11 cellular contexts compared by ENCODE assay signal in the genomic region with DNA sequence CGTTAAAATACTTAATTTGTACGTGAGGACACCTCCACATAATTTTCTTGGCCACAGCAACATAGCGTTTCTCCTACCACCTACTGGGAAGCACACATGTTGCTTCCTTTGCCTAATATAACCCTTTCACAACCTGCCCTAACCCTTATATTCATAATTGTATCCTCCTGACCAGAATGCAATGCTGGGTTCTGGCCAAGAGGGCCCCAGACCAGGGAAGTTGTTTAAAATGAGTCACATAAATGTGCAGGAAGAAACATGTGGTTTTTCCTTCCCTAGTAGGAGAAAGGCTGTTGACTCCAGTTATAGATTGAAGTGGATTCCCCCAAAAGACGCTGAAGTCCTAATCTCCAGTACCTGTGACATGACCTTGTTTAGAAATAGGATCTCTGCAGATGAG.
DNase-seq lines count a peak whose midpoint lies in the region; ATAC-seq, FAIRE-seq and TF ChIP-seq lines count a peak whose summit lies in the region.
"Had no signal": no experiment of that assay in that cellular context is flagged by ENCODE, and none has a peak within 500 bp of the region (broad histone marks: within the 10 kb centered on the region; RNA-seq: fewer than 3 reads in every experiment).

No MANE protein-coding gene starts in this region.

- no peaks in the 10 kb centered on the region for H3K27me3 ChIP-seq in breast epithelium

- intact Hi-C loops in MCF 10A (cut with micrococcal nuclease), result loop anchor here (2.0 kb wide), 1 partner anchor 225 kb away; a partner anchor contains a TSS
- intact Hi-C loops in breast epithelium (cut with DNase I; ENCODE audit: low total_unique reads), result no loop called here

- no peaks in the 10 kb centered on the region for H3K36me3 Mint-ChIP-seq in MCF 10A (ENCODE audit: insufficient read depth, unreplicated experiment)

- H3K4me3 ChIP-seq in breast epithelium, result no peak overlapping the region

- H3K27ac ChIP-seq in breast epithelium, result no peak overlapping the region
- H3K27ac ChIP-seq in RWPE1, result no peak overlapping the region

- no peaks in the 10 kb centered on the region for H3K4me1 ChIP-seq in breast epithelium

- H3K9me3 Mint-ChIP-seq in MCF 10A (ENCODE audit: unreplicated experiment), result no peaks in the 10 kb centered on the region
- H3K9me3 Mint-ChIP-seq: activated CD4-positive, alpha-beta T cell treated with anti-CD3 and anti-CD28 coated beads, Interleukin-2, amount 10 ng/mL, durations not matched to agents 24 days and 14 days had no signal

- H3K4me3 Mint-ChIP-seq in MCF 10A (ENCODE audit: unreplicated experiment), result no peak overlapping the region
- H3K4me3 Mint-ChIP-seq: activated CD4-positive, alpha-beta T cell treated with anti-CD3 and anti-CD28 coated beads, Interleukin-2, amount 10 ng/mL, durations not matched to agents 24 days and 14 days had no signal

- no peaks in the 10 kb centered on the region for H3K27me3 Mint-ChIP-seq in MCF 10A (ENCODE audit: insufficient read depth, unreplicated experiment)

- H3K4me1 Mint-ChIP-seq in MCF 10A (ENCODE audit: insufficient read depth, unreplicated experiment), result peaks cover 21% of the 10 kb centered on the region

- no peaks in the 10 kb centered on the region for H3K36me3 ChIP-seq in breast epithelium

- DNase-seq in MCF 10A (ENCODE audit: unreplicated experiment), result peak; percentile 94
- no peak for DNase-seq in breast epithelium (ENCODE audit: low spot score in 2 of 2)
- DNase-seq in RWPE1 (ENCODE audit: low spot score), result peak; percentile 84
- peak; percentile 89 for DNase-seq in fibroblast of peridontal ligament (ENCODE audit: extremely low read depth)
- DNase-seq in urothelium cell line (ENCODE audit: low spot score), result peak; percentile 61
- DNase-seq in GM10266 (ENCODE audit: extremely low spot score), result no peak
- DNase-seq: activated CD4-positive, alpha-beta T cell treated with anti-CD3 and anti-CD28 coated beads, Interleukin-2, amount 10 ng/mL, durations not matched to agents 24 days and 14 days; activated naive CD4-positive, alpha-beta T cell treated with Interleukin-2 at 50 U/mL for 16 hours; effector memory CD4-positive, alpha-beta T cell had no signal

- BruUV-seq in MCF 10A (replicated peaks; lab: Mats Ljungman, UMichigan), result no TSS peak

- POLR2A ChIA-PET in MCF 10A (lab: Yijun Ruan, JAX) (interaction anchor here (0.7 to 1.2 kb wide), 5 partner anchors 11 to 224 kb away, joined by 3 to 4 read pairs (median 4); no protein-coding TSS in a partner anchor), RWPE1 (lab: Yijun Ruan, JAX; ENCODE audit: low non-redundant PET) (no interaction called here)

- TF ChIP-seq POLR2A in breast epithelium (IDR thresholded peaks at IDR 0.05), result no peak

- no peak for FAIRE-seq in urothelium cell line (lab: Jason Lieb, UNC)

- ATAC-seq in HG03520 (IDR thresholded peaks at IDR 0.05; ENCODE audit: unreplicated experiment) (no peak), GM18909 (IDR thresholded peaks at IDR 0.05; ENCODE audit: poor library complexity, unreplicated experiment) (no peak)

- peak overlapping the region; percentile 89 for H3K27ac Mint-ChIP-seq in MCF 10A (ENCODE audit: low read depth, unreplicated experiment)
- H3K27ac Mint-ChIP-seq: activated CD4-positive, alpha-beta T cell treated with anti-CD3 and anti-CD28 coated beads, Interleukin-2, amount 10 ng/mL, durations not matched to agents 24 days and 14 days had no signal

- CTCF ChIA-PET in MCF 10A (lab: Yijun Ruan, JAX) (interaction anchor here (0.6 to 2.2 kb wide), 3 partner anchors 80 to 319 kb away, joined by 3 to 7 read pairs (median 3); no protein-coding TSS in a partner anchor), RWPE1 (lab: Yijun Ruan, JAX) (no interaction called here)

- H3K9me3 ChIP-seq in breast epithelium, result no peaks in the 10 kb centered on the region

- TF ChIP-seq CTCF in MCF 10A (IDR thresholded peaks at IDR 0.05; ENCODE audit: unreplicated experiment) (peak; percentile 13), breast epithelium (IDR thresholded peaks at IDR 0.05) (no peak), RWPE1 (conservative IDR thresholded peaks at IDR 0.05; ENCODE audit: low read depth) (no peak), GM10266 (IDR thresholded peaks at IDR 0.05; ENCODE audit: control insufficient read depth, insufficient read depth, low read depth, missing control alignments) (no peak)

Comparison
In these comparisons a context has a peak if more than half of its experiments do, and no peak if none do; other contexts are left out.
1. DNase-seq: peak in MCF 10A (single experiment), RWPE1 (single experiment), fibroblast of peridontal ligament (single experiment) and urothelium cell line (single experiment); none in breast epithelium (0 of 2) and GM10266 (single experiment).